17 cellular contexts compared by ENCODE assay signal in genomic region chr3:115787818-115788217, GRCh38.
"Had no signal": no experiment of that assay in that cellular context is flagged by ENCODE, and none has a peak within 500 bp of the region (broad histone marks: within the 10 kb centered on the region; RNA-seq: fewer than 3 reads in every experiment).

No MANE protein-coding gene starts in this region.

- H3K27me3 ChIP-seq: thyroid gland had no signal

- H3K4me3 Mint-ChIP-seq: activated CD4-positive, alpha-beta T cell treated with anti-CD3 and anti-CD28 coated beads, Interleukin-2, amount 10 ng/mL, durations not matched to agents 24 days and 14 days; activated CD8-positive, alpha-beta T cell treated with anti-CD3 and anti-CD28 coated beads for 36 hours; activated naive CD4-positive, alpha-beta T cell treated with anti-CD3 and anti-CD28 coated beads for 36 hours; immature natural killer cell; natural killer cell treated with Interleukin-12 subunit alpha and Interleukin-12 subunit beta and Interleukin-15 and Interleukin-18, amount 100 ng/mL, for 72 hours had no signal

- H3K27ac Mint-ChIP-seq: activated CD4-positive, alpha-beta T cell treated with anti-CD3 and anti-CD28 coated beads, Interleukin-2, amount 10 ng/mL, durations not matched to agents 24 days and 14 days; activated CD8-positive, alpha-beta T cell treated with anti-CD3 and anti-CD28 coated beads for 36 hours; activated naive CD4-positive, alpha-beta T cell treated with anti-CD3 and anti-CD28 coated beads for 36 hours; activated T-helper 2 cell treated with anti-CD3 and anti-CD28 coated beads, Interferon-gamma antibody, Interleukin-2, Interleukin-4, amounts not matched to agents 10 μg/mL and 5 μg/mL and 100 μg/mL, durations not matched to agents 14 hours and 24 hours and 36 hours; immature natural killer cell; natural killer cell treated with Interleukin-12 subunit alpha and Interleukin-12 subunit beta and Interleukin-15 and Interleukin-18, amount 100 ng/mL, for 72 hours had no signal

- FAIRE-seq: endometrium had no signal

- DNase-seq: activated CD4-positive, alpha-beta T cell treated with anti-CD3 and anti-CD28 coated beads, Interleukin-2, amount 10 ng/mL, durations not matched to agents 24 days and 14 days; activated CD8-positive, alpha-beta T cell treated with anti-CD3 and anti-CD28 coated beads for 36 hours; activated naive CD4-positive, alpha-beta T cell treated with anti-CD3 and anti-CD28 coated beads for 36 hours; activated T-cell treated with anti-CD3 and anti-CD28 coated beads, Interleukin-2, amount 50 U/mL, for 1 hour; central memory CD4-positive, alpha-beta T cell; immature natural killer cell; posterior cingulate gyrus; stimulated activated CD4-positive, alpha-beta T cell treated with anti-CD3 and anti-CD28 coated beads, Interleukin-12 subunit alpha, Interleukin-12 subunit beta, amount 100 ng/mL, for 4 hours; stimulated activated CD4-positive, alpha-beta T cell treated with anti-CD3 and anti-CD28 coated beads, Interleukin-1b, Interleukin-23, amount 100 ng/mL, for 48 hours; stimulated activated naive CD4-positive, alpha-beta T cell treated with Interleukin-2 at 50 U/mL for 16 hours; T1000; thyroid gland had no signal

- H3K9me3 ChIP-seq: thyroid gland had no signal

- H3K4me3 ChIP-seq: coronary artery, thyroid gland had no signal

- H3K27me3 Mint-ChIP-seq: activated CD8-positive, alpha-beta T cell treated with anti-CD3 and anti-CD28 coated beads for 36 hours had no signal

- H3K36me3 Mint-ChIP-seq: brain; immature natural killer cell; natural killer cell treated with Interleukin-12 subunit alpha and Interleukin-12 subunit beta and Interleukin-15 and Interleukin-18, amount 100 ng/mL, for 72 hours had no signal

- H3K36me3 ChIP-seq: thyroid gland had no signal

- H3K9me3 Mint-ChIP-seq: activated CD4-positive, alpha-beta T cell treated with anti-CD3 and anti-CD28 coated beads, Interleukin-2, amount 10 ng/mL, durations not matched to agents 24 days and 14 days; activated CD8-positive, alpha-beta T cell treated with anti-CD3 and anti-CD28 coated beads for 36 hours; activated naive CD4-positive, alpha-beta T cell treated with anti-CD3 and anti-CD28 coated beads for 36 hours; activated T-helper 2 cell treated with anti-CD3 and anti-CD28 coated beads, Interferon-gamma antibody, Interleukin-2, Interleukin-4, amounts not matched to agents 10 μg/mL and 5 μg/mL and 100 μg/mL, durations not matched to agents 14 hours and 24 hours and 36 hours; immature natural killer cell; natural killer cell treated with Interleukin-12 subunit alpha and Interleukin-12 subunit beta and Interleukin-15 and Interleukin-18, amount 100 ng/mL, for 72 hours had no signal

- H3K27ac ChIP-seq: coronary artery, thyroid gland had no signal
